Comparison of ENCODE assay signal across 23 cellular contexts in genomic region chr12:14921218-14921617, GRCh38. TPM values are rescaled to one million over a fixed set of nuclear protein-coding genes. Genes with fewer than 3 reads are reported as not detected.
DNase-seq lines count a peak whose midpoint lies in the region; ATAC-seq and TF ChIP-seq lines count a peak whose summit lies in the region.
"Had no signal": no experiment of that assay in that cellular context is flagged by ENCODE, and none has a peak within 500 bp of the region (broad histone marks: within the 10 kb centered on the region; RNA-seq: fewer than 3 reads in every experiment).

No MANE protein-coding gene starts in this region.

- no peak overlapping the region for H3K4me3 ChIP-seq in SK-N-SH (ENCODE audit: low read depth in 2 of 2, low read length in 1 of 2)
- H3K4me3 ChIP-seq in tibial artery, result no peak overlapping the region
- H3K4me3 ChIP-seq: colonic mucosa, heart right ventricle, left lung had no signal

- H3K4me1 ChIP-seq in SK-N-SH (ENCODE audit: control insufficient read depth in 1 of 2, insufficient read depth in 2 of 2, low read depth in 1 of 2, low read length in 1 of 2), result no peaks in the 10 kb centered on the region; a peak in 1 of 4 replicates
- no peaks in the 10 kb centered on the region for H3K4me1 ChIP-seq in tibial artery
- H3K4me1 ChIP-seq: colonic mucosa, heart right ventricle, left lung had no signal

- H3K79me2 ChIP-seq in SK-N-SH (ENCODE audit: insufficient read depth), result no peaks in the 10 kb centered on the region

- H4K20me1 ChIP-seq in SK-N-SH (ENCODE audit: insufficient read depth), result no peaks in the 10 kb centered on the region

- no peaks in the 10 kb centered on the region for H3K36me3 ChIP-seq in SK-N-SH (replicated peaks in 1 of 2; ENCODE audit: control insufficient read depth in 1 of 2, insufficient read depth in 2 of 2, low read length in 1 of 2)
- H3K36me3 ChIP-seq in tibial artery, result no peaks in the 10 kb centered on the region
- H3K36me3 ChIP-seq: colonic mucosa had no signal

- H2AFZ ChIP-seq in SK-N-SH (ENCODE audit: low read depth), result no peak overlapping the region

- H3F3A ChIP-seq in SK-N-SH (replicated peaks; ENCODE audit: insufficient read depth), result no peaks in the 10 kb centered on the region

- 80% methylated on average over 2 of the region's 2 CpGs for WGBS in SK-N-SH (ENCODE audit: low lambda C conversion rate)

- H3K9me3 Mint-ChIP-seq in stimulated activated naive CD8-positive, alpha-beta T cell treated with anti-CD3 and anti-CD28 coated beads, Interleukin-15, Interleukin-2, amounts not matched to agents 100 ng/mL and 50 ng/mL, for 24 hours, result no peaks in the 10 kb centered on the region
- no peaks in the 10 kb centered on the region for H3K9me3 Mint-ChIP-seq in stimulated activated naive CD8-positive, alpha-beta T cell treated with anti-CD3 and anti-CD28 coated beads, Interleukin-15, amount 100 ng/mL, for 72 hours
- H3K9me3 Mint-ChIP-seq in activated B cell treated with CpG ODN at 0.5 μM for 24 hours (no peaks in the 10 kb centered on the region), nephron progenitor cell (no peaks in the 10 kb centered on the region)
- H3K9me3 Mint-ChIP-seq: HFFc6 had no signal

- TF ChIP-seq CTCF in activated B cell treated with CpG ODN at 0.5 μM for 24 hours (IDR thresholded peaks at IDR 0.05) (no peak), nephron progenitor cell (IDR thresholded peaks at IDR 0.05) (no peak), SK-N-SH (IDR thresholded peaks at IDR 0.05) (no peak), tibial artery (IDR thresholded peaks at IDR 0.05) (no peak)

- POLR2A ChIA-PET in activated B cell treated with CpG ODN at 0.5 μM for 24 hours (lab: Charles Lee) (interaction anchor here (0.5 to 1.7 kb wide), 3 partner anchors 40 to 277 kb away, joined by 4 to 6 read pairs (median 6); a partner anchor contains a TSS), SK-N-SH (lab: Yijun Ruan, JAX) (no interaction called here)

- CTCF ChIA-PET in activated B cell treated with CpG ODN at 0.5 μM for 24 hours (lab: Charles Lee) (interaction anchor here (0.8 to 1.0 kb wide), 3 partner anchors 17 to 198 kb away, joined by 3 read pairs; partner anchors contain the start of gene ERP27), SK-N-SH (lab: Yijun Ruan, JAX) (interaction anchor here (0.8 kb wide), 2 partner anchors 74 to 75 kb away, joined by 3 to 4 read pairs; no protein-coding TSS in a partner anchor)

- peaks cover 22% of the 10 kb centered on the region for H3K4me1 Mint-ChIP-seq in stimulated activated naive CD8-positive, alpha-beta T cell treated with anti-CD3 and anti-CD28 coated beads, Interleukin-15, Interleukin-2, amounts not matched to agents 100 ng/mL and 50 ng/mL, for 24 hours (ENCODE audit: low read depth)
- H3K4me1 Mint-ChIP-seq in stimulated activated naive CD8-positive, alpha-beta T cell treated with anti-CD3 and anti-CD28 coated beads, Interleukin-15, amount 100 ng/mL, for 72 hours, result peaks cover 20% of the 10 kb centered on the region
- H3K4me1 Mint-ChIP-seq in activated B cell treated with CpG ODN at 0.5 μM for 24 hours (peaks cover 17% of the 10 kb centered on the region), nephron progenitor cell (no peaks in the 10 kb centered on the region)

- no peaks in the 10 kb centered on the region for H3K27me3 Mint-ChIP-seq in stimulated activated naive CD8-positive, alpha-beta T cell treated with anti-CD3 and anti-CD28 coated beads, Interleukin-15, Interleukin-2, amounts not matched to agents 100 ng/mL and 50 ng/mL, for 24 hours
- H3K27me3 Mint-ChIP-seq in stimulated activated naive CD8-positive, alpha-beta T cell treated with anti-CD3 and anti-CD28 coated beads, Interleukin-15, amount 100 ng/mL, for 72 hours, result no peaks in the 10 kb centered on the region
- H3K27me3 Mint-ChIP-seq in activated B cell treated with CpG ODN at 0.5 μM for 24 hours (no peaks in the 10 kb centered on the region), nephron progenitor cell (ENCODE audit: low read depth, poor library complexity) (no peaks in the 10 kb centered on the region)

- TF ChIP-seq RAD21 in SK-N-SH (IDR thresholded peaks at IDR 0.05; ENCODE audit: low read length), result no peak

- no peak for ATAC-seq in stimulated activated naive CD8-positive, alpha-beta T cell treated with anti-CD3 and anti-CD28 coated beads, Interleukin-15, amount 100 ng/mL, for 72 hours
- ATAC-seq in HG02885 (IDR thresholded peaks at IDR 0.05; ENCODE audit: poor library complexity, unreplicated experiment) (peak; percentile 36), activated B cell treated with CpG ODN at 0.5 μM for 24 hours (ENCODE audit: low read depth) (peak; percentile 54)
- ATAC-seq: heart right ventricle, left lung had no signal

- H3K4me2 ChIP-seq in SK-N-SH, result no peak overlapping the region

- no peaks in the 10 kb centered on the region for H3K9me2 ChIP-seq in SK-N-SH

- H3K27ac ChIP-seq in SK-N-SH (ENCODE audit: low read depth in 2 of 2, low read length in 1 of 2), result no peak overlapping the region
- H3K27ac ChIP-seq in tibial artery, result no peak overlapping the region
- H3K27ac ChIP-seq: colonic mucosa, heart right ventricle, left lung had no signal

- DNase-seq in stimulated activated naive CD8-positive, alpha-beta T cell treated with anti-CD3 and anti-CD28 coated beads, Interleukin-15, amount 100 ng/mL, for 72 hours, result no peak
- no peak for DNase-seq in activated B cell treated with CpG ODN at 0.5 μM for 24 hours
- no peak for DNase-seq in nephron progenitor cell
- DNase-seq in SK-N-SH, result no peak
- no peak for DNase-seq in hippocampal formation (lab: John Stamatoyannopoulos, UW)
- DNase-seq in tibial artery, result no peak
- DNase-seq: colonic mucosa; DMS153; heart right ventricle; HFFc6; KG1; left lung; NCI-H1694 treated with DMSO at 0.1 percent for 48 hours; NCI-H748 treated with DMSO at 0.1 percent for 48 hours; stimulated activated CD4-positive, alpha-beta T cell treated with anti-CD3 and anti-CD28 coated beads, Interleukin-2, amount 100 ng/mL, for 24 hours; T1000 had no signal

- TF ChIP-seq EP300 in SK-N-SH (IDR thresholded peaks at IDR 0.05; ENCODE audit: borderline replicate concordance in 1 of 2, low read depth in 1 of 2, low read length in 1 of 2), result no peak

- intact Hi-C loops in activated B cell treated with CpG ODN at 0.5 μM for 24 hours (cut with micrococcal nuclease) (loop anchor here (5.0 kb wide), 1 partner anchor 39 kb away; no protein-coding TSS in a partner anchor), tibial artery (cut with DNase I; ENCODE audit: low total_unique reads) (no loop called here)

- H3K27me3 ChIP-seq in SK-N-SH (ENCODE audit: insufficient read depth) (no peaks in the 10 kb centered on the region), tibial artery (no peaks in the 10 kb centered on the region)
- H3K27me3 ChIP-seq: colonic mucosa, heart right ventricle, left lung had no signal

- peak overlapping the region; percentile 76 for H3K27ac Mint-ChIP-seq in stimulated activated naive CD8-positive, alpha-beta T cell treated with anti-CD3 and anti-CD28 coated beads, Interleukin-15, Interleukin-2, amounts not matched to agents 100 ng/mL and 50 ng/mL, for 24 hours
- H3K27ac Mint-ChIP-seq in stimulated activated naive CD8-positive, alpha-beta T cell treated with anti-CD3 and anti-CD28 coated beads, Interleukin-15, amount 100 ng/mL, for 72 hours, result peak overlapping the region in 1 of 2 donors; percentile 81
- H3K27ac Mint-ChIP-seq in activated B cell treated with CpG ODN at 0.5 μM for 24 hours (peak overlapping the region; percentile 76), nephron progenitor cell (no peak overlapping the region)
- H3K27ac Mint-ChIP-seq: HFFc6 had no signal

- no peaks in the 10 kb centered on the region for H3K9me3 ChIP-seq in SK-N-SH
- H3K9me3 ChIP-seq in tibial artery, result no peaks in the 10 kb centered on the region
- H3K9me3 ChIP-seq: colonic mucosa, left lung had no signal

- H3K9ac ChIP-seq in SK-N-SH, result no peak overlapping the region

- H3K36me3 Mint-ChIP-seq in stimulated activated naive CD8-positive, alpha-beta T cell treated with anti-CD3 and anti-CD28 coated beads, Interleukin-15, Interleukin-2, amounts not matched to agents 100 ng/mL and 50 ng/mL, for 24 hours (ENCODE audit: low read depth), result peaks cover 43% of the 10 kb centered on the region
- H3K36me3 Mint-ChIP-seq in activated B cell treated with CpG ODN at 0.5 μM for 24 hours (ENCODE audit: low read depth), result peaks cover 38% of the 10 kb centered on the region
- no peaks in the 10 kb centered on the region for H3K36me3 Mint-ChIP-seq in nephron progenitor cell (ENCODE audit: low read depth)

- no peak overlapping the region for H3K4me3 Mint-ChIP-seq in stimulated activated naive CD8-positive, alpha-beta T cell treated with anti-CD3 and anti-CD28 coated beads, Interleukin-15, Interleukin-2, amounts not matched to agents 100 ng/mL and 50 ng/mL, for 24 hours
- H3K4me3 Mint-ChIP-seq in stimulated activated naive CD8-positive, alpha-beta T cell treated with anti-CD3 and anti-CD28 coated beads, Interleukin-15, amount 100 ng/mL, for 72 hours, result peak overlapping the region in 1 of 2 donors; percentile 6
- H3K4me3 Mint-ChIP-seq in activated B cell treated with CpG ODN at 0.5 μM for 24 hours, result no peak overlapping the region
- no peak overlapping the region for H3K4me3 Mint-ChIP-seq in nephron progenitor cell
- H3K4me3 Mint-ChIP-seq: HFFc6 had no signal

TF ChIP-seq in SK-N-SH, 30 proteins besides CTCF, POLR2A, EP300 and RAD21 (continues in another document):
- TF ChIP-seq GABPA (IDR thresholded peaks at IDR 0.05; ENCODE audit: low read depth) (no peak), GATA2 (CRISPR knock-in tag; IDR thresholded peaks at IDR 0.05) (no peak)

RNA-seq across cellular contexts. Expression of gene ERP27, which starts 17.1 kb away (rescaled TPM):
- 3.8 and 5.4 TPM in 2 replicates for total RNA-seq in activated B cell treated with CpG ODN at 0.5 μM for 24 hours
- polyA plus RNA-seq in SK-N-SH (2012; rRNA removed), result 0.64 and 1.1 TPM in 2 replicates
- polyA plus RNA-seq in SK-N-SH (2012; cell fraction: cytosol; rRNA removed), result 1.2 and 1.7 TPM in 2 replicates
- 0.22 and 0.58 TPM in 2 replicates for polyA plus RNA-seq in SK-N-SH (2012; cell fraction: nucleus; rRNA removed)
- total RNA-seq: HFFc6, myocyte had no signal

RNA-seq across cellular contexts. Expression of gene MGP, which starts 35.6 kb away (rescaled TPM):
- not detected in 2 replicates for total RNA-seq in activated B cell treated with CpG ODN at 0.5 μM for 24 hours
- 76.2 and 109 TPM in 2 replicates for polyA plus RNA-seq in SK-N-SH (2012; rRNA removed)
- polyA plus RNA-seq in SK-N-SH (2012; cell fraction: cytosol; rRNA removed), result 103 and 113 TPM in 2 replicates
- 41.9 and 53.5 TPM in 2 replicates for polyA plus RNA-seq in SK-N-SH (2012; cell fraction: nucleus; rRNA removed)
- total RNA-seq: myocyte had no signal

RNA-seq across cellular contexts. Expression of gene ARHGDIB, which starts 40.2 kb away (rescaled TPM):
- 680 and 738 TPM in 2 replicates for total RNA-seq in activated B cell treated with CpG ODN at 0.5 μM for 24 hours
- 362 and 393 TPM in 2 replicates for polyA plus RNA-seq in SK-N-SH (2012; rRNA removed)
- 353 and 368 TPM in 2 replicates for polyA plus RNA-seq in SK-N-SH (2012; cell fraction: cytosol; rRNA removed)
- polyA plus RNA-seq in SK-N-SH (2012; cell fraction: nucleus; rRNA removed), result 212 and 243 TPM in 2 replicates
- total RNA-seq: myocyte had no signal

RNA-seq across cellular contexts. Expression of gene PDE6H, which starts 51.6 kb away (rescaled TPM):
- not detected in 2 replicates for total RNA-seq in activated B cell treated with CpG ODN at 0.5 μM for 24 hours
- polyA plus RNA-seq in SK-N-SH (2012; rRNA removed), result not detected in 2 replicates
- polyA plus RNA-seq in SK-N-SH (2012; cell fraction: cytosol; rRNA removed), result not detected in 2 replicates
- 0.10 TPM in 1 of 2 replicates, not detected in the other for polyA plus RNA-seq in SK-N-SH (2012; cell fraction: nucleus; rRNA removed)
- total RNA-seq: colonic mucosa, epithelial cell of proximal tubule, heart right ventricle, HFFc6, left lung, myocyte, renal cortical epithelial cell, urinary bladder had no signal
- polyA plus RNA-seq: adipose tissue, heart right ventricle, urinary bladder had no signal
